8 cellular contexts compared by ENCODE assay signal in the genomic region with DNA sequence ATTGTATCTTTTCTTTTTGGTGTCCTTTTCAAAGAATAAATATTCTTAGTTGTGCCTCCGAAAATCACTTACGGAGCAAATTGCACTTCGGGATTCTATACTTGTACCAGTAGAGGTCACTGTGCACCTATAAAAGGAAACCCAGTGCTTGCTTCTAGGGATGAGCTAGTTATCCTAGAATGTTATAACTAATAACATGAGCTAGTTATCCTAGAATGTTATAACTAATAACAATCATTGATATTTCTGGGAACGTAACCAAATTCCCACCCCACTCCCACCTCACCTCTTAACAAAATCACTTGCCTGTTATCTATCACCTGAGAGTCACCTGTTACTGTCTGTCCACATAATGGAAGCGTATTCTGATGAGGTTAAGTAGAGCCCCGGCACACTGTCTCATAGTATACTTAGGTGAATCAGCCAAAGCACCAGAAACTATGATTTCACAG.
DNase-seq lines count a peak whose midpoint lies in the region; ATAC-seq and TF ChIP-seq lines count a peak whose summit lies in the region.

No MANE protein-coding gene starts in this region.

- intact Hi-C loops in natural killer cell (cut with micrococcal nuclease), result no loop called here
- intact Hi-C loops in ascending aorta (cut with DNase I), result loop anchor here (2.0 to 10.0 kb wide), 3 partner anchors 63 to 377 kb away; no protein-coding TSS in a partner anchor

- H3K27ac Mint-ChIP-seq in natural killer cell, result no peak overlapping the region
- H3K27ac Mint-ChIP-seq in natural killer cell treated with Interleukin-12 subunit alpha and Interleukin-12 subunit beta and Interleukin-15 and Interleukin-18, amount 100 ng/mL, for 72 hours, result no peak overlapping the region
- H3K27ac Mint-ChIP-seq in type B pancreatic cell, result no peak overlapping the region

- H3K27me3 Mint-ChIP-seq in natural killer cell (ENCODE audit: low read depth in 2 of 2) (no peaks in the 10 kb centered on the region), type B pancreatic cell (no peaks in the 10 kb centered on the region)
- no peaks in the 10 kb centered on the region for H3K27me3 Mint-ChIP-seq in natural killer cell treated with Interleukin-12 subunit alpha and Interleukin-12 subunit beta and Interleukin-15 and Interleukin-18, amount 100 ng/mL, for 72 hours

- no peaks in the 10 kb centered on the region for H3K36me3 ChIP-seq in ascending aorta

- H3K36me3 Mint-ChIP-seq in natural killer cell (no peaks in the 10 kb centered on the region), type B pancreatic cell (no peaks in the 10 kb centered on the region)
- no peaks in the 10 kb centered on the region for H3K36me3 Mint-ChIP-seq in natural killer cell treated with Interleukin-12 subunit alpha and Interleukin-12 subunit beta and Interleukin-15 and Interleukin-18, amount 100 ng/mL, for 72 hours

- H3K4me3 ChIP-seq in ascending aorta, result no peak overlapping the region

- H3K4me1 Mint-ChIP-seq in natural killer cell (peaks cover 6 to 7% of the 10 kb centered on the region in 2 donors), type B pancreatic cell (ENCODE audit: unreplicated experiment) (peaks cover 14% of the 10 kb centered on the region)
- H3K4me1 Mint-ChIP-seq in natural killer cell treated with Interleukin-12 subunit alpha and Interleukin-12 subunit beta and Interleukin-15 and Interleukin-18, amount 100 ng/mL, for 72 hours (ENCODE audit: low read depth in 2 of 2), result peaks cover 5 to 6% of the 10 kb centered on the region in 2 donors

- no peaks in the 10 kb centered on the region for H3K27me3 ChIP-seq in ascending aorta

- H3K4me3 Mint-ChIP-seq in natural killer cell (no peak overlapping the region), type B pancreatic cell (no peak overlapping the region)
- no peak overlapping the region for H3K4me3 Mint-ChIP-seq in natural killer cell treated with Interleukin-12 subunit alpha and Interleukin-12 subunit beta and Interleukin-15 and Interleukin-18, amount 100 ng/mL, for 72 hours

- no peaks in the 10 kb centered on the region for H3K9me3 ChIP-seq in ascending aorta

- no peaks in the 10 kb centered on the region for H3K4me1 ChIP-seq in ascending aorta

- no peak for DNase-seq in natural killer cell
- no peak for DNase-seq in natural killer cell treated with Interleukin-12 subunit alpha and Interleukin-12 subunit beta and Interleukin-15 and Interleukin-18, amount 100 ng/mL, for 72 hours (ENCODE audit: low spot score)
- peak; percentile 41 for DNase-seq in NCI-H1694 (lab: John Stamatoyannopoulos, UW)
- DNase-seq in ascending aorta (ENCODE audit: low spot score in 2 of 2), result no peak
- peak; percentile 69 for DNase-seq in iris pigment epithelial cell (ENCODE audit: low read depth)
- no peak for DNase-seq in type B pancreatic cell (ENCODE audit: extremely low spot score, unreplicated experiment)
- DNase-seq in central memory CD4-positive, alpha-beta T cell, result no peak
- no peak for DNase-seq in omental fat pad (ENCODE audit: low spot score)

- ATAC-seq in natural killer cell, result no peak
- no peak for ATAC-seq in natural killer cell treated with Interleukin-12 subunit alpha and Interleukin-12 subunit beta and Interleukin-15 and Interleukin-18, amount 100 ng/mL, for 72 hours
- ATAC-seq in omental fat pad (ENCODE audit: low FRiP score), result no peak

- no peak overlapping the region for H3K27ac ChIP-seq in ascending aorta

- peak; percentile 53 for TF ChIP-seq CTCF in natural killer cell (IDR thresholded peaks at IDR 0.05)
- TF ChIP-seq CTCF in ascending aorta (IDR thresholded peaks at IDR 0.05), result peak; percentile 39 to 73 (median 72)
- TF ChIP-seq CTCF in type B pancreatic cell (conservative IDR thresholded peaks at IDR 0.05), result peak; percentile 92
- TF ChIP-seq CTCF in omental fat pad (IDR thresholded peaks at IDR 0.05), result no peak

- H3K9me3 Mint-ChIP-seq in natural killer cell, result no peaks in the 10 kb centered on the region
- H3K9me3 Mint-ChIP-seq in natural killer cell treated with Interleukin-12 subunit alpha and Interleukin-12 subunit beta and Interleukin-15 and Interleukin-18, amount 100 ng/mL, for 72 hours, result no peaks in the 10 kb centered on the region
- no peaks in the 10 kb centered on the region for H3K9me3 Mint-ChIP-seq in type B pancreatic cell

Comparison
In these comparisons a context has a peak if more than half of its experiments do, and no peak if none do; other contexts are left out.
1. DNase-seq: peak in NCI-H1694 (single experiment) and iris pigment epithelial cell (single experiment); none in natural killer cell (single experiment), natural killer cell treated with Interleukin-12 subunit alpha and Interleukin-12 subunit beta and Interleukin-15 and Interleukin-18, amount 100 ng/mL, for 72 hours (single experiment), ascending aorta (0 of 2), type B pancreatic cell (single experiment), central memory CD4-positive, alpha-beta T cell (single experiment) and omental fat pad (single experiment).
2. CTCF ChIP-seq: peak in natural killer cell (single experiment), ascending aorta (3 of 3) and type B pancreatic cell (single experiment); none in omental fat pad (0 of 3).